Comparison of ENCODE assay signal across 8 cellular contexts in genomic region chr6:113564401-113565161, GRCh38.
DNase-seq lines count a peak whose midpoint lies in the region; ATAC-seq and TF ChIP-seq lines count a peak whose summit lies in the region.

No MANE protein-coding gene starts in this region.

- peak; percentile 66 for DNase-seq in Daoy (ENCODE audit: low read depth)
- DNase-seq in NCI-H2196 treated with DMSO at 0.1 percent for 48 hours (lab: John Stamatoyannopoulos, UW; ENCODE audit: unreplicated experiment) = peak; percentile 97
- peak; percentile 92 for DNase-seq in chondrocyte (ENCODE audit: low spot score)
- peak; percentile 41 for DNase-seq in kidney tubule cell (ENCODE audit: low spot score)
- DNase-seq in smooth muscle cell of the brain vasculature (ENCODE audit: low read depth, low spot score) = peak; percentile 87
- no peak for DNase-seq in OCI-M2 (lab: John Stamatoyannopoulos, UW; ENCODE audit: unreplicated experiment)
- DNase-seq in LoVo (ENCODE audit: low spot score) = no peak

- H3K9me3 Mint-ChIP-seq in chondrocyte (ENCODE audit: low read depth) = no peaks in the 10 kb centered on the region

- peak; percentile 69 for TF ChIP-seq CTCF in chondrocyte (IDR thresholded peaks at IDR 0.05)

- peaks cover 48% of the 10 kb centered on the region for H3K4me1 Mint-ChIP-seq in chondrocyte (ENCODE audit: low read depth)

- peak overlapping the region; percentile 61 for H3K4me3 Mint-ChIP-seq in chondrocyte (ENCODE audit: unreplicated experiment)

- H3K27me3 Mint-ChIP-seq in chondrocyte (ENCODE audit: low read depth) = no peaks in the 10 kb centered on the region

- peak overlapping the region; percentile 90 for H3K27ac Mint-ChIP-seq in chondrocyte (ENCODE audit: unreplicated experiment)

- ATAC-seq in HG02763 (IDR thresholded peaks at IDR 0.05; ENCODE audit: unreplicated experiment) = peak; percentile 86

- no peaks in the 10 kb centered on the region for H3K36me3 Mint-ChIP-seq in chondrocyte (ENCODE audit: low read depth)

Comparison
In these comparisons a context has a peak if more than half of its experiments do, and no peak if none do; other contexts are left out.
1. DNase-seq: peak in Daoy (single experiment), NCI-H2196 treated with DMSO at 0.1 percent for 48 hours (single experiment), chondrocyte (single experiment), kidney tubule cell (single experiment) and smooth muscle cell of the brain vasculature (single experiment); none in OCI-M2 (single experiment) and LoVo (single experiment).